In genomic region chr15:69627548-69628158, GRCh38 we compare ENCODE assay signal across 21 cellular contexts.
A peak's percentile ranks its signal among the peaks of the same experiment; 100 is the strongest.
DNase-seq lines count a peak whose midpoint lies in the region; ATAC-seq and TF ChIP-seq lines count a peak whose summit lies in the region.
"Had no signal": no experiment of that assay in that cellular context is flagged by ENCODE, and none has a peak within 500 bp of the region (broad histone marks: within the 10 kb centered on the region; RNA-seq: fewer than 3 reads in every experiment).

No MANE protein-coding gene starts in this region.

- peak; percentile 62 for DNase-seq in LNCaP clone FGC (ENCODE audit: low read depth)
- DNase-seq in islet precursor cell: peak; percentile 21
- peak; percentile 31 for DNase-seq in lung (ENCODE audit: low spot score)
- DNase-seq in vagina (ENCODE audit: extremely low spot score in 2 of 2): peak; percentile 11 to 79
- DNase-seq in endothelial cell (ENCODE audit: low spot score): no peak
- DNase-seq in hepatic stellate cell (ENCODE audit: low spot score): no peak
- DNase-seq in AML-193 (lab: John Stamatoyannopoulos, UW): no peak
- DNase-seq: Calu3, KBM-7, MG63, NCI-H1417 treated with DMSO at 0.1 percent for 48 hours, NCI-H1694 treated with DMSO at 0.1 percent for 48 hours, NCI-H2081, NCI-H2227 treated with DMSO at 0.1 percent for 48 hours, NCI-H510A, NCI-H69, Right ventricle myocardium superior, RPMI8226 had no signal

- H3K27me3 Mint-ChIP-seq in endothelial cell (ENCODE audit: unreplicated experiment): peaks cover 6% of the 10 kb centered on the region

- H3K9me3 ChIP-seq in lung (ENCODE audit: control insufficient read depth in 2 of 2, insufficient read depth in 1 of 2, low read length in 1 of 2) (peaks cover 0 to 3% of the 10 kb centered on the region in 2 donors), vagina (no peaks in the 10 kb centered on the region)
- H3K9me3 ChIP-seq: MG63, SJSA1 had no signal

- H3K4me3 ChIP-seq in LNCaP clone FGC (ENCODE audit: low read depth, low read length) (no peak overlapping the region), lung (no peak overlapping the region), vagina (no peak overlapping the region)
- H3K4me3 ChIP-seq: MG63, SJSA1 had no signal

- TF ChIP-seq POLR2A in vagina (IDR thresholded peaks at IDR 0.05): no peak

- intact Hi-C loops in vagina (cut with DNase I): no loop called here

- H3K4me1 Mint-ChIP-seq in endothelial cell (ENCODE audit: unreplicated experiment): peaks cover 14% of the 10 kb centered on the region

- no peaks in the 10 kb centered on the region for H3K9me3 Mint-ChIP-seq in endothelial cell (ENCODE audit: unreplicated experiment)

- WGBS in lung, 2 donors: 89 to 91% methylated on average over 5 of the region's 5 CpGs

- H3K36me3 Mint-ChIP-seq in endothelial cell (ENCODE audit: low read depth, unreplicated experiment): peaks cover 12% of the 10 kb centered on the region

- H3K27ac ChIP-seq in lung (ENCODE audit: low read depth in 1 of 2, low read length in 1 of 2) (no peak overlapping the region), vagina (no peak overlapping the region)
- H3K27ac ChIP-seq: SJSA1 had no signal

- no peak for ATAC-seq in lung (ENCODE audit: insufficient read depth, low FRiP score)
- ATAC-seq: HCT116 had no signal

- H3K27ac Mint-ChIP-seq in endothelial cell (ENCODE audit: unreplicated experiment): no peak overlapping the region
- H3K27ac Mint-ChIP-seq: B cell had no signal

- TF ChIP-seq CTCF in LNCaP clone FGC (IDR thresholded peaks at IDR 0.05; ENCODE audit: control insufficient read depth, extremely low read depth, insufficient read depth): no peak
- TF ChIP-seq CTCF in lung (IDR thresholded peaks at IDR 0.05; ENCODE audit: control extremely low read depth, extremely low read depth): no peak
- TF ChIP-seq CTCF in vagina (IDR thresholded peaks at IDR 0.05): no peak
- TF ChIP-seq CTCF in endothelial cell (IDR thresholded peaks at IDR 0.05; ENCODE audit: unreplicated experiment): no peak

- H3K4me3 Mint-ChIP-seq in endothelial cell (ENCODE audit: unreplicated experiment): no peak overlapping the region
- H3K4me3 Mint-ChIP-seq: B cell had no signal

- H3K4me1 ChIP-seq in lung (ENCODE audit: control insufficient read depth in 2 of 2, insufficient read depth in 2 of 2, low read length in 2 of 2) (no peaks in the 10 kb centered on the region), vagina (no peaks in the 10 kb centered on the region)
- H3K4me1 ChIP-seq: SJSA1 had no signal

- no peaks in the 10 kb centered on the region for H3K27me3 ChIP-seq in lung (ENCODE audit: control insufficient read depth, insufficient read depth)
- no peaks in the 10 kb centered on the region for H3K27me3 ChIP-seq in vagina
- H3K27me3 ChIP-seq: SJSA1 had no signal

- H3K36me3 ChIP-seq in lung (ENCODE audit: control insufficient read depth in 2 of 2, insufficient read depth in 2 of 2, low read length in 2 of 2): no peaks in the 10 kb centered on the region
- H3K36me3 ChIP-seq in vagina: no peaks in the 10 kb centered on the region
- H3K36me3 ChIP-seq: MG63, SJSA1 had no signal

Comparison
In these comparisons a context has a peak if more than half of its experiments do, and no peak if none do; other contexts are left out.
1. DNase-seq: peak in LNCaP clone FGC (single experiment), islet precursor cell (single experiment), lung (single experiment) and vagina (2 of 2); none in endothelial cell (single experiment), hepatic stellate cell (single experiment) and AML-193 (0 of 2).